16 cellular contexts compared by ENCODE assay signal in the genomic region with DNA sequence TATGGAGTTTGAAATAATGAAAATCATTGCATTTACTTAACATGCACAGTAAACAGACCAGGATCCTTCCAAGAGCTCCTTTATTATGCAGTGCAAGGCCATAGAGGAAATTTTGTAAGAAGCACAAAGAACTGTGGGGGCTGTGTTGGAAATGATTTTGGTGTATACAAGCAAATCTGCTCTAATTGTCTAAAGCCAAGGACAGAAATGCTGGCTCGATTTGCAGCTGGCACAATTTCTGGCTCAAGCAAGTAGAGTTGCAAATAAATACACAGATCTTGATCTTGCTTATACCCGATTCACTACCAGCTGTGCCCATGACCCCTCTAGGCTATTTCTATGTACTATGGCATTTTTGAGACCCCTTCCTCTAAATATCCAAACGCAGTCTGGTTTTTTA.
DNase-seq lines count a peak whose midpoint lies in the region; ATAC-seq and TF ChIP-seq lines count a peak whose summit lies in the region.
"Had no signal": no experiment of that assay in that cellular context is flagged by ENCODE, and none has a peak within 500 bp of the region (broad histone marks: within the 10 kb centered on the region; RNA-seq: fewer than 3 reads in every experiment).

No MANE protein-coding gene starts in this region.

- intact Hi-C loops in A673 (cut with micrococcal nuclease; ENCODE audit: unreplicated experiment) (loop anchor here (5.0 to 10.0 kb wide), 4 partner anchors 65 to 258 kb away; no protein-coding TSS in a partner anchor), OCI-LY7 (cut with micrococcal nuclease; ENCODE audit: unreplicated experiment) (loop anchor here (5.0 kb wide), 2 partner anchors 160 to 335 kb away; no protein-coding TSS in a partner anchor)

- no peak overlapping the region for H3K27ac Mint-ChIP-seq in activated naive CD4-positive, alpha-beta T cell treated with anti-CD3 and anti-CD28 coated beads, Interleukin-2, amount 50 U/mL, for 72 hours

- BruUV-seq in A673 (replicated peaks; lab: Mats Ljungman, UMichigan) (no TSS peak), OCI-LY7 (replicated peaks; lab: Mats Ljungman, UMichigan) (no TSS peak)

- no peak overlapping the region for H3K4me3 ChIP-seq in A673 (ENCODE audit: low read depth, low read length, poor library complexity, severe bottlenecking)
- no peak overlapping the region for H3K4me3 ChIP-seq in OCI-LY7 (ENCODE audit: low read depth, low read length, poor library complexity, severe bottlenecking)

- H3K79me2 ChIP-seq in OCI-LY7 (ENCODE audit: insufficient read depth, low read depth, low read length): no peaks in the 10 kb centered on the region

- H2AFZ ChIP-seq in OCI-LY7 (ENCODE audit: low read length): peak overlapping the region; percentile 72; the same call in 1 of the 2 replicates

- H3K27me3 ChIP-seq in A673 (replicated peaks; ENCODE audit: insufficient read depth, low read depth, low read length, poor library complexity): no peaks in the 10 kb centered on the region

- no peaks in the 10 kb centered on the region for H3K36me3 Mint-ChIP-seq in activated naive CD4-positive, alpha-beta T cell treated with anti-CD3 and anti-CD28 coated beads, Interleukin-2, amount 50 U/mL, for 72 hours

- CTCF ChIA-PET in A673 (lab: Charles Lee): interaction anchor here (1.3 kb wide), 1 partner anchor 158 kb away, joined by 6 read pairs; no protein-coding TSS in a partner anchor
- CTCF ChIA-PET in OCI-LY7 (lab: Charles Lee; ENCODE audit: unreplicated experiment): no interaction called here

- H3K4me1 ChIP-seq in A673 (ENCODE audit: insufficient read depth, low read length, poor library complexity, severe bottlenecking) (peaks cover 59% of the 10 kb centered on the region), OCI-LY7 (ENCODE audit: insufficient read depth, low read length, poor library complexity, severe bottlenecking) (peaks cover 17% of the 10 kb centered on the region)
- H3K4me1 ChIP-seq: Caco-2 had no signal

- H3K9me3 ChIP-seq in A673 (ENCODE audit: low read depth, low read length, poor library complexity, severe bottlenecking) (no peaks in the 10 kb centered on the region), OCI-LY7 (ENCODE audit: low read length) (no peaks in the 10 kb centered on the region)
- H3K9me3 ChIP-seq: Caco-2 had no signal

- H3K27ac ChIP-seq in A673 (ENCODE audit: low read depth, low read length, poor library complexity, severe bottlenecking) (peak overlapping the region; percentile 74), OCI-LY7 (ENCODE audit: low read depth, low read length, poor library complexity, severe bottlenecking) (no peak overlapping the region)

- ATAC-seq in activated naive CD4-positive, alpha-beta T cell treated with anti-CD3 and anti-CD28 coated beads, Interleukin-2, amount 50 U/mL, for 72 hours: no peak
- ATAC-seq: Panc1 had no signal

- H3K36me3 ChIP-seq in A673 (ENCODE audit: insufficient read depth, low read length, poor library complexity, severe bottlenecking) (no peaks in the 10 kb centered on the region), OCI-LY7 (ENCODE audit: insufficient read depth, low read length) (no peaks in the 10 kb centered on the region)

- no peaks in the 10 kb centered on the region for H3K9me2 ChIP-seq in OCI-LY7 (ENCODE audit: insufficient read depth, low read length)

- H4K20me1 ChIP-seq in OCI-LY7 (ENCODE audit: insufficient read depth, low read length): no peaks in the 10 kb centered on the region

- H3K9me3 Mint-ChIP-seq in activated naive CD4-positive, alpha-beta T cell treated with anti-CD3 and anti-CD28 coated beads, Interleukin-2, amount 50 U/mL, for 72 hours: no peaks in the 10 kb centered on the region

- no peak overlapping the region for H3K4me2 ChIP-seq in OCI-LY7 (ENCODE audit: low read length)

- POLR2A ChIA-PET in A673 (lab: Charles Lee; ENCODE audit: low non-redundant PET): no interaction called here
- POLR2A ChIA-PET in OCI-LY7 (lab: Charles Lee): interaction anchor here (0.7 to 1.4 kb wide), 2 partner anchors 9 to 449 kb away, joined by 3 to 6 read pairs; no protein-coding TSS in a partner anchor

- no peak for DNase-seq in A673 (ENCODE audit: low spot score)
- peak; percentile 72 for DNase-seq in DMS53 treated with DMSO at 0.1 percent for 48 hours (lab: John Stamatoyannopoulos, UW; ENCODE audit: unreplicated experiment)
- no peak for DNase-seq in OCI-LY7 (ENCODE audit: low spot score)
- DNase-seq in middle frontal gyrus (ENCODE audit: extremely low spot score, low spot score): peak; percentile 51
- DNase-seq in activated gamma-delta T cell treated with Interleukin-2 at 50 U/mL for 16 hours: no peak
- no peak for DNase-seq in activated naive CD4-positive, alpha-beta T cell treated with anti-CD3 and anti-CD28 coated beads, Interleukin-2, amount 50 U/mL, for 72 hours (ENCODE audit: low spot score in 2 of 2)
- DNase-seq in DMS114 treated with DMSO at 0.1 percent for 48 hours (lab: John Stamatoyannopoulos, UW; ENCODE audit: unreplicated experiment): no peak
- DNase-seq: ACHN, AML-193, Caco-2, GF-D8, GOT3, KBM-7, NCI-H1694, NCI-H446 treated with DMSO at 0.1 percent for 48 hours had no signal

- TF ChIP-seq CTCF in A673 (conservative IDR thresholded peaks at IDR 0.05; ENCODE audit: low read depth, low read length): no peak
- TF ChIP-seq CTCF in OCI-LY7 (conservative IDR thresholded peaks at IDR 0.05; ENCODE audit: low read length): no peak

Comparison
In these comparisons a context has a peak if more than half of its experiments do, and no peak if none do; other contexts are left out.
1. DNase-seq: peak in DMS53 treated with DMSO at 0.1 percent for 48 hours (single experiment) and middle frontal gyrus (single experiment); none in A673 (single experiment), OCI-LY7 (single experiment), activated gamma-delta T cell treated with Interleukin-2 at 50 U/mL for 16 hours (single experiment), activated naive CD4-positive, alpha-beta T cell treated with anti-CD3 and anti-CD28 coated beads, Interleukin-2, amount 50 U/mL, for 72 hours (0 of 2) and DMS114 treated with DMSO at 0.1 percent for 48 hours (single experiment).